Comparison of ENCODE assay signal across 12 cellular contexts in the genomic region with DNA sequence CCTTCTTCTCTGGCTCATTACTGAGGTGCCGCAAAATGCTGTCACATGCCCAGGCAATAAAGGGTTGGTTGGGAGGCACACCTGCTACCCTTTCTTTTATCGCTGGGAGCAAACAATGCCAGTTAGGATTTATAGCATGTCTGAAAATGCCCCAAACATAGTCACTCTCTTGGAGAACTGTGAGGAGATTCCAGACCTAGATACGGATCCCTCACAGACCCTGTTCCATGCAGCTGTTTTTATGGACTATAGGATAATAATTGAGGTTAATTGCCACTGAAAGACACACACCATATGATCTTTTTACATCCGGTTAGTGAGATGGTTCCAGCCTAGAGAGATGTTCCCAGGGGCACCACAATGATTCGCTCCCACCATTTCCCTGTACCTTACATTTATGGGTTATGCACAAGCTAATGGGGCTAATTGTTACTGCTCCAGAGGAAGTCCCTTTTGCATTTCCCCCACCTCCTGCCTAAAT.
DNase-seq lines count a peak whose midpoint lies in the region; ATAC-seq and TF ChIP-seq lines count a peak whose summit lies in the region.
"Had no signal": no experiment of that assay in that cellular context is flagged by ENCODE, and none has a peak within 500 bp of the region (broad histone marks: within the 10 kb centered on the region; RNA-seq: fewer than 3 reads in every experiment).

No MANE protein-coding gene starts in this region.

- H3K27me3 Mint-ChIP-seq in glutamatergic neuron (ENCODE audit: unreplicated experiment) = peaks cover 4% of the 10 kb centered on the region

- no peak for TF ChIP-seq POLR2A in transverse colon (IDR thresholded peaks at IDR 0.05)

- TF ChIP-seq EP300 in transverse colon (IDR thresholded peaks at IDR 0.05; ENCODE audit: low read depth) = no peak

- no peaks in the 10 kb centered on the region for H3K36me3 Mint-ChIP-seq in glutamatergic neuron (ENCODE audit: unreplicated experiment)
- H3K36me3 Mint-ChIP-seq: activated naive CD8-positive, alpha-beta T cell; stimulated activated naive B cell treated with anti-CD40 and anti-IgM and Interleukin-4, amounts not matched to agents 10 μg/mL and 1 μg/mL and 100 μg/mL, for 72 hours had no signal

- 32 to 35% methylated on average over 3 to 5 of the region's 5 CpGs for WGBS in transverse colon (ENCODE audit: low coverage in 1 of 2), 2 donors

- H3K9me3 Mint-ChIP-seq in glutamatergic neuron (ENCODE audit: unreplicated experiment) = no peaks in the 10 kb centered on the region
- H3K9me3 Mint-ChIP-seq: activated CD8-positive, alpha-beta T cell treated with anti-CD3 and anti-CD28 coated beads for 36 hours; effector memory CD8-positive, alpha-beta T cell had no signal

- no peak for TF ChIP-seq CTCF in glutamatergic neuron (IDR thresholded peaks at IDR 0.05; ENCODE audit: partially characterized antibody, unreplicated experiment)
- no peak for TF ChIP-seq CTCF in transverse colon (IDR thresholded peaks at IDR 0.05)

- no peak overlapping the region for H3K4me3 ChIP-seq in transverse colon

- H3K27ac ChIP-seq in transverse colon = peak overlapping the region; percentile 58 to 81 (median 68)

- peaks cover 12% of the 10 kb centered on the region for H3K4me1 Mint-ChIP-seq in glutamatergic neuron (ENCODE audit: low read depth, unreplicated experiment)

- no peaks in the 10 kb centered on the region for H3K27me3 ChIP-seq in transverse colon

- no peaks in the 10 kb centered on the region for H3K36me3 ChIP-seq in transverse colon

- no peak for ATAC-seq in GM21717 (IDR thresholded peaks at IDR 0.05; ENCODE audit: unreplicated experiment)
- ATAC-seq in HG03342 (IDR thresholded peaks at IDR 0.05; ENCODE audit: unreplicated experiment) = no peak
- ATAC-seq: activated CD8-positive, alpha-beta T cell treated with anti-CD3 and anti-CD28 coated beads for 36 hours; effector memory CD8-positive, alpha-beta T cell; stimulated activated naive B cell treated with anti-CD40 and anti-IgM and Interleukin-4, amounts not matched to agents 10 μg/mL and 1 μg/mL and 100 μg/mL, for 72 hours had no signal

- peak overlapping the region; percentile 72 for H3K27ac Mint-ChIP-seq in glutamatergic neuron (ENCODE audit: unreplicated experiment)
- H3K27ac Mint-ChIP-seq: activated CD8-positive, alpha-beta T cell treated with anti-CD3 and anti-CD28 coated beads for 36 hours; activated naive CD8-positive, alpha-beta T cell; effector memory CD8-positive, alpha-beta T cell had no signal

- DNase-seq in NCI-H1092 treated with DMSO at 0.1 percent for 48 hours (lab: John Stamatoyannopoulos, UW) (peak; percentile 89), NCI-H526 (lab: John Stamatoyannopoulos, UW) (peak; percentile 67 to 75), glutamatergic neuron (no peak), transverse colon (peak; percentile 41), OCI-M2 (lab: John Stamatoyannopoulos, UW; ENCODE audit: unreplicated experiment) (no peak)
- DNase-seq: activated CD8-positive, alpha-beta T cell treated with anti-CD3 and anti-CD28 coated beads for 36 hours; effector memory CD8-positive, alpha-beta T cell; MM.1S; stimulated activated naive B cell treated with anti-CD40 and anti-IgM and Interleukin-4, amounts not matched to agents 10 μg/mL and 1 μg/mL and 100 μg/mL, for 72 hours had no signal

- H3K4me3 Mint-ChIP-seq in glutamatergic neuron (ENCODE audit: unreplicated experiment) = peak overlapping the region; percentile 20
- H3K4me3 Mint-ChIP-seq: activated CD8-positive, alpha-beta T cell treated with anti-CD3 and anti-CD28 coated beads for 36 hours; activated naive CD8-positive, alpha-beta T cell; effector memory CD8-positive, alpha-beta T cell; stimulated activated naive B cell treated with anti-CD40 and anti-IgM and Interleukin-4, amounts not matched to agents 10 μg/mL and 1 μg/mL and 100 μg/mL, for 72 hours had no signal

- intact Hi-C loops in transverse colon (cut with DNase I; ENCODE audit: low total_unique reads) = no loop called here

- peaks cover 3 to 24% (median 20%) of the 10 kb centered on the region in 4 donors for H3K4me1 ChIP-seq in transverse colon

- in situ Hi-C loops in transverse colon (cut with MboI; ENCODE audit: low pct_ligation_motif_present in 1 of 4, low pct_unique_long_range_greater_than_20kb in 1 of 4, low sequenced_read_pairs in 3 of 4) = no loop called here

- no peaks in the 10 kb centered on the region for H3K9me3 ChIP-seq in transverse colon

Comparison
In these comparisons a context has a peak if more than half of its experiments do, and no peak if none do; other contexts are left out.
1. DNase-seq: peak in NCI-H1092 treated with DMSO at 0.1 percent for 48 hours (single experiment), NCI-H526 (2 of 2) and transverse colon (single experiment); none in glutamatergic neuron (single experiment) and OCI-M2 (single experiment).